Comparison of ENCODE assay signal across 23 cellular contexts in the genomic region with DNA sequence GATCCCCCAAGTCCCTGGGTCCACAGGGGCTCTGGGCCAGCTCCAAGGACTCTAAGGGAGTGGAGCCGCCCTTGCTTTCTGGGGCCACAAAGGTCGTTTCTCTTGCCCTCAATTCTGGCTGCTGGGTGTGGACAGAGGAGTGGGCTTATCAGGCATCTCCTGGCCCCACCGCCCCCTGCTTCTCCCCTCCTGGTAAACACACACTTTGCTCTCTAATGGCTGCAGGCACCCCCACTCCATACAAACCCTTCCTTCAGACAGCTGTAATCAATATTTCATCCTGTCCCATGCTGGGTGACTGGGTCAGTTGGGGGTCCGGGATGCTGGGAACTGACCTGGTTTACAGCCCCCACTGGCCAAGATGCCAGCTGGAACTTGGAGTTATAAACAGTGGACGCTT.
"Had no signal": no experiment of that assay in that cellular context is flagged by ENCODE, and none has a peak within 500 bp of the region (broad histone marks: within the 10 kb centered on the region; RNA-seq: fewer than 3 reads in every experiment).

No MANE protein-coding gene starts in this region.

- H3K4me1 ChIP-seq: gastrocnemius medialis, upper lobe of right lung, uterus had no signal

- H3K27ac ChIP-seq: epithelial cell of prostate, gastrocnemius medialis, lower lobe of right lung, right atrium auricular region, sigmoid colon, testis, transverse colon, upper lobe of right lung, uterus had no signal

- H3K27ac Mint-ChIP-seq: stimulated activated effector memory CD8-positive, alpha-beta T cell treated with anti-CD3 and anti-CD28 coated beads, Interleukin-12 subunit alpha, Interleukin-12 subunit beta, amount 100 ng/mL, for 72 hours had no signal

- H3K36me3 ChIP-seq: gastrocnemius medialis, lower lobe of right lung, pancreas, right atrium auricular region, sigmoid colon, transverse colon, upper lobe of right lung, uterus had no signal

- H3K4me3 Mint-ChIP-seq: naive thymus-derived CD8-positive, alpha-beta T cell; stimulated activated effector memory CD8-positive, alpha-beta T cell treated with anti-CD3 and anti-CD28 coated beads, Interleukin-12 subunit alpha, Interleukin-12 subunit beta, amount 100 ng/mL, for 72 hours had no signal

- H3K4me1 Mint-ChIP-seq: naive thymus-derived CD8-positive, alpha-beta T cell; stimulated activated effector memory CD8-positive, alpha-beta T cell treated with anti-CD3 and anti-CD28 coated beads, Interleukin-12 subunit alpha, Interleukin-12 subunit beta, amount 100 ng/mL, for 72 hours had no signal

- H3K9me3 Mint-ChIP-seq: naive thymus-derived CD8-positive, alpha-beta T cell; stimulated activated effector memory CD8-positive, alpha-beta T cell treated with anti-CD3 and anti-CD28 coated beads, Interleukin-12 subunit alpha, Interleukin-12 subunit beta, amount 100 ng/mL, for 72 hours had no signal

- H3K9me3 ChIP-seq: gastrocnemius medialis, lower lobe of right lung, pancreas, right atrium auricular region, sigmoid colon, testis, transverse colon, upper lobe of right lung, uterus had no signal

- H3K27me3 ChIP-seq: pancreas, testis, upper lobe of right lung had no signal

- H3K36me3 Mint-ChIP-seq: naive thymus-derived CD8-positive, alpha-beta T cell; stimulated activated effector memory CD8-positive, alpha-beta T cell treated with anti-CD3 and anti-CD28 coated beads, Interleukin-12 subunit alpha, Interleukin-12 subunit beta, amount 100 ng/mL, for 72 hours had no signal

- DNase-seq: cerebellar nuclear complex; cortex of kidney; foreskin fibroblast; gastrocnemius medialis; head of caudate nucleus; left colon; left ventricle myocardium superior; lower lobe of right lung; naive thymus-derived CD8-positive, alpha-beta T cell; occipital lobe; pancreas; sigmoid colon; stimulated activated CD4-positive, alpha-beta T cell treated with anti-CD3 and anti-CD28 coated beads, Interleukin-2, amount 100 ng/mL, for 24 hours; stimulated activated CD4-positive, alpha-beta T cell treated with anti-CD3 and anti-CD28 coated beads, Interleukin-4, amount 100 ng/mL, for 24 hours; stimulated activated naive CD4-positive, alpha-beta T cell treated with Interleukin-2 at 50 U/mL for 16 hours; substantia nigra; testis; transverse colon; upper lobe of right lung; uterus had no signal

- H3K4me3 ChIP-seq: gastrocnemius medialis, lower lobe of right lung, pancreas, right atrium auricular region, sigmoid colon, testis, transverse colon, upper lobe of right lung, uterus had no signal
